In genomic region chr16:85156869-85157268, GRCh38 we compare ENCODE assay signal across 1 cellular context.
TF ChIP-seq lines count a peak whose summit lies in the region.

No MANE protein-coding gene starts in this region.

TF ChIP-seq in K562, 482 proteins besides CTCF, POLR2A, EP300 and RAD21 (continues in another document):
- TF ChIP-seq ELK3 (CRISPR knock-in tag; IDR thresholded peaks at IDR 0.05) (no peak), MCM5 (IDR thresholded peaks at IDR 0.05; ENCODE audit: low read depth) (no peak), ERF (CRISPR knock-in tag; IDR thresholded peaks at IDR 0.05) (no peak), KAT8 (IDR thresholded peaks at IDR 0.05; ENCODE audit: low read depth) (no peak), OTX1 (CRISPR knock-in tag; IDR thresholded peaks at IDR 0.05) (peak; percentile 14; the same call in 1 of the 2 replicates), MAFG (tag; conservative IDR thresholded peaks at IDR 0.05) (no peak), ARID2 (IDR thresholded peaks at IDR 0.05) (no peak), NONO (IDR thresholded peaks at IDR 0.05; ENCODE audit: low read depth in 2 of 2, low read length in 1 of 2) (no peak), ETV6 (IDR thresholded peaks at IDR 0.05; ENCODE audit: borderline replicate concordance in 1 of 2, low read depth in 2 of 2, low read length in 1 of 2) (no peak), ETV6 (CRISPR knock-in tag; IDR thresholded peaks at IDR 0.05; ENCODE audit: borderline replicate concordance) (no peak), TSC22D4 (tag; IDR thresholded peaks at IDR 0.05) (peak; percentile 52; the same call in 1 of the 2 replicates), ZNF695 (CRISPR knock-in tag; IDR thresholded peaks at IDR 0.05) (no peak), ESRRB (CRISPR knock-in tag; IDR thresholded peaks at IDR 0.05; ENCODE audit: borderline replicate concordance) (no peak), ZNF165 (CRISPR knock-in tag; IDR thresholded peaks at IDR 0.05; ENCODE audit: borderline replicate concordance) (no peak), MTA1 (IDR thresholded peaks at IDR 0.05; ENCODE audit: borderline replicate concordance) (0 out of 2 replicates have a peak, but pooled peaks have one; percentile 24), SAFB (IDR thresholded peaks at IDR 0.05; ENCODE audit: borderline replicate concordance, low read depth, low read length) (no peak), NR3C1 (CRISPR knock-in tag; IDR thresholded peaks at IDR 0.05) (no peak), GTF3C2 (IDR thresholded peaks at IDR 0.05; ENCODE audit: borderline replicate concordance, extremely low read depth, insufficient read length) (no peak), ZBTB26 (CRISPR knock-in tag; IDR thresholded peaks at IDR 0.05) (0 out of 2 replicates have a peak, but pooled peaks have one; percentile 47), ZNF232 (CRISPR knock-in tag; IDR thresholded peaks at IDR 0.05) (no peak), ZNF696 (CRISPR knock-in tag; conservative IDR thresholded peaks at IDR 0.05) (no peak), FOSL1 (tag; conservative IDR thresholded peaks at IDR 0.05) (no peak), ZNF75A (CRISPR knock-in tag; IDR thresholded peaks at IDR 0.05) (no peak), ZNF518B (CRISPR knock-in tag; IDR thresholded peaks at IDR 0.05) (no peak), ZNF778 (CRISPR knock-in tag; IDR thresholded peaks at IDR 0.05) (no peak), CREM (IDR thresholded peaks at IDR 0.05; ENCODE audit: low read depth) (no peak), ZKSCAN8 (CRISPR knock-in tag; IDR thresholded peaks at IDR 0.05) (no peak), ETV1 (tag; conservative IDR thresholded peaks at IDR 0.05; ENCODE audit: low read depth) (no peak), EHMT2 (IDR thresholded peaks at IDR 0.05) (peak; percentile 75; the same call in 1 of the 2 replicates), RBM34 (IDR thresholded peaks at IDR 0.05; ENCODE audit: borderline replicate concordance, insufficient read depth, low read length) (no peak), NEUROD1 (IDR thresholded peaks at IDR 0.05; ENCODE audit: borderline replicate concordance, low read depth, low read length, partially characterized antibody) (no peak), BDP1 (IDR thresholded peaks at IDR 0.05; ENCODE audit: insufficient read depth, insufficient read length) (no peak), POLR3A (IDR thresholded peaks at IDR 0.05; ENCODE audit: borderline replicate concordance, extremely low read depth, insufficient read depth, insufficient read length) (no peak), NCOA1 (IDR thresholded peaks at IDR 0.05; ENCODE audit: low read depth) (no peak), ZNF354B (CRISPR knock-in tag; IDR thresholded peaks at IDR 0.05) (no peak), ZBTB40 (IDR thresholded peaks at IDR 0.05) (no peak), ZBTB40 (CRISPR knock-in tag; IDR thresholded peaks at IDR 0.05) (no peak), HLTF (IDR thresholded peaks at IDR 0.05) (0 out of 2 replicates have a peak, but pooled peaks have one; percentile 66), ZFPM2 (CRISPR knock-in tag; IDR thresholded peaks at IDR 0.05) (no peak), MLLT1 (IDR thresholded peaks at IDR 0.05) (0 out of 4 replicates have a peak, but pooled peaks of 1 of the 2 experiments have one; percentile 72), ZNF668 (CRISPR knock-in tag; IDR thresholded peaks at IDR 0.05) (no peak), COPS2 (conservative IDR thresholded peaks at IDR 0.05) (no peak), MAZ (CRISPR knock-in tag; conservative IDR thresholded peaks at IDR 0.05 in 1 of 2, IDR thresholded peaks at IDR 0.05 in 1 of 2) (no peak), SOX6 (IDR thresholded peaks at IDR 0.05) (no peak), MCM2 (IDR thresholded peaks at IDR 0.05; ENCODE audit: low read depth) (no peak), NKRF (IDR thresholded peaks at IDR 0.05; ENCODE audit: borderline replicate concordance) (peak; percentile 13; the same call in 1 of the 2 replicates)
